8 cellular contexts compared by ENCODE assay signal in genomic region chr9:72315510-72316287, GRCh38. TPM values are rescaled to one million over a fixed set of nuclear protein-coding genes. Genes with fewer than 3 reads are reported as not detected.
DNase-seq lines count a peak whose midpoint lies in the region; ATAC-seq and TF ChIP-seq lines count a peak whose summit lies in the region.

No MANE protein-coding gene starts in this region.

- CTCF ChIA-PET in Calu3 (lab: Charles Lee) = interaction anchor here (0.5 to 1.9 kb wide), 11 partner anchors 11 to 447 kb away, joined by 3 to 11 read pairs (median 5); no protein-coding TSS in a partner anchor

- H3K9ac ChIP-seq in mucosa of stomach (ENCODE audit: low read length) = peak overlapping the region; percentile 44

- no TSS peak for BruUV-seq in Calu3 (replicated peaks; lab: Mats Ljungman, UMichigan)

- ATAC-seq in HG03280 (IDR thresholded peaks at IDR 0.05; ENCODE audit: unreplicated experiment) = no peak
- no peak for ATAC-seq in stimulated activated naive CD8-positive, alpha-beta T cell treated with anti-CD3 and anti-CD28 coated beads, Interleukin-15, amount 100 ng/mL, for 72 hours
- no peak for ATAC-seq in GM19035 (IDR thresholded peaks at IDR 0.05; ENCODE audit: unreplicated experiment)
- no peak for ATAC-seq in activated naive CD4-positive, alpha-beta T cell treated with anti-CD3 and anti-CD28 coated beads, Interleukin-2, amount 50 U/mL, for 72 hours

- H3K9me3 ChIP-seq in mucosa of stomach (ENCODE audit: control insufficient read depth, low read length) = no peaks in the 10 kb centered on the region

- H3K27me3 Mint-ChIP-seq in Calu3 (ENCODE audit: unreplicated experiment) = no peaks in the 10 kb centered on the region
- H3K27me3 Mint-ChIP-seq in stimulated activated naive CD8-positive, alpha-beta T cell treated with anti-CD3 and anti-CD28 coated beads, Interleukin-15, amount 100 ng/mL, for 72 hours = no peaks in the 10 kb centered on the region

- H3K36me3 Mint-ChIP-seq in Calu3 (ENCODE audit: insufficient read depth, unreplicated experiment) = peaks cover 6% of the 10 kb centered on the region
- no peaks in the 10 kb centered on the region for H3K36me3 Mint-ChIP-seq in activated naive CD4-positive, alpha-beta T cell treated with anti-CD3 and anti-CD28 coated beads, Interleukin-2, amount 50 U/mL, for 72 hours

- H3K4me3 ChIP-seq in dorsolateral prefrontal cortex (peak overlapping the region in 34 of 59 donors; percentile 1 to 53 (median 32)), mucosa of stomach (ENCODE audit: low read length) (no peak overlapping the region)

- H3K27ac ChIP-seq in dorsolateral prefrontal cortex = peak overlapping the region in 42 of 59 donors; percentile 8 to 82 (median 63)

- H3K27ac Mint-ChIP-seq in Calu3 (ENCODE audit: unreplicated experiment) = peak overlapping the region; percentile 85
- H3K27ac Mint-ChIP-seq in stimulated activated naive CD8-positive, alpha-beta T cell treated with anti-CD3 and anti-CD28 coated beads, Interleukin-15, amount 100 ng/mL, for 72 hours = peak overlapping the region in 1 of 2 donors; percentile 85
- H3K27ac Mint-ChIP-seq in activated naive CD4-positive, alpha-beta T cell treated with anti-CD3 and anti-CD28 coated beads, Interleukin-2, amount 50 U/mL, for 72 hours = no peak overlapping the region

- H3K4me1 Mint-ChIP-seq in Calu3 (ENCODE audit: low read depth, unreplicated experiment) = peaks cover 29% of the 10 kb centered on the region
- H3K4me1 Mint-ChIP-seq in stimulated activated naive CD8-positive, alpha-beta T cell treated with anti-CD3 and anti-CD28 coated beads, Interleukin-15, amount 100 ng/mL, for 72 hours = no peaks in the 10 kb centered on the region

- H3K4me3 Mint-ChIP-seq in Calu3 (ENCODE audit: low read depth, unreplicated experiment) = peak overlapping the region; percentile 50
- no peak overlapping the region for H3K4me3 Mint-ChIP-seq in stimulated activated naive CD8-positive, alpha-beta T cell treated with anti-CD3 and anti-CD28 coated beads, Interleukin-15, amount 100 ng/mL, for 72 hours

- H3K9me3 Mint-ChIP-seq in Calu3 (ENCODE audit: low read depth, unreplicated experiment) = no peaks in the 10 kb centered on the region
- H3K9me3 Mint-ChIP-seq in stimulated activated naive CD8-positive, alpha-beta T cell treated with anti-CD3 and anti-CD28 coated beads, Interleukin-15, amount 100 ng/mL, for 72 hours = no peaks in the 10 kb centered on the region
- H3K9me3 Mint-ChIP-seq in activated naive CD4-positive, alpha-beta T cell treated with anti-CD3 and anti-CD28 coated beads, Interleukin-2, amount 50 U/mL, for 72 hours = no peaks in the 10 kb centered on the region

- DNase-seq in Calu3 (peak; percentile 58), NCI-H2107 (lab: John Stamatoyannopoulos, UW) (peak; percentile 25), dorsolateral prefrontal cortex (peak in 1 of 10 donors; percentile 20)
- no peak for DNase-seq in stimulated activated naive CD8-positive, alpha-beta T cell treated with anti-CD3 and anti-CD28 coated beads, Interleukin-15, amount 100 ng/mL, for 72 hours
- no peak for DNase-seq in activated naive CD4-positive, alpha-beta T cell treated with anti-CD3 and anti-CD28 coated beads, Interleukin-2, amount 50 U/mL, for 72 hours (ENCODE audit: low spot score in 2 of 2)

- H3K36me3 ChIP-seq in mucosa of stomach (ENCODE audit: control insufficient read depth, insufficient read depth, low read length) = no peaks in the 10 kb centered on the region

- H3K4me1 ChIP-seq in mucosa of stomach (ENCODE audit: control insufficient read depth, insufficient read depth, low read length) = peaks cover 30% of the 10 kb centered on the region

- H3K27me3 ChIP-seq in dorsolateral prefrontal cortex (no peaks in the 10 kb centered on the region), mucosa of stomach (ENCODE audit: control insufficient read depth, insufficient read depth, low read length) (no peaks in the 10 kb centered on the region)

- intact Hi-C loops in Calu3 (cut with micrococcal nuclease; ENCODE audit: unreplicated experiment) = no loop called here
- intact Hi-C loops in dorsolateral prefrontal cortex (cut with DNase I) = no loop called here

- TF ChIP-seq CTCF in Calu3 (IDR thresholded peaks at IDR 0.05; ENCODE audit: unreplicated experiment) (no peak), dorsolateral prefrontal cortex (IDR thresholded peaks at IDR 0.05 in 54 of 56, conservative IDR thresholded peaks at IDR 0.05 in 2 of 56; ENCODE audit: low read depth in 1 of 56, partially characterized antibody in 56 of 56) (no peak)

RNA-seq across cellular contexts. Expression of gene ZFAND5, which starts 49.3 kb away (rescaled TPM):
- total RNA-seq in Calu3 (2022) = 113 and 115 TPM in 2 replicates
- 100 to 1,000 TPM; 156 to 388 (median 286) TPM for total RNA-seq in dorsolateral prefrontal cortex
- 10 to 100 TPM; 80.3 to 92.9 TPM for total RNA-seq in activated naive CD4-positive, alpha-beta T cell treated with anti-CD3 and anti-CD28 coated beads, Interleukin-2, amount 50 U/mL, for 72 hours

Comparison
In these comparisons a context has a peak if more than half of its experiments do, and no peak if none do; other contexts are left out.
1. DNase-seq: peak in Calu3 (single experiment) and NCI-H2107 (single experiment); none in stimulated activated naive CD8-positive, alpha-beta T cell treated with anti-CD3 and anti-CD28 coated beads, Interleukin-15, amount 100 ng/mL, for 72 hours (0 of 2) and activated naive CD4-positive, alpha-beta T cell treated with anti-CD3 and anti-CD28 coated beads, Interleukin-2, amount 50 U/mL, for 72 hours (0 of 2).